ENCODE assay signal across 8 cellular contexts in the genomic region with DNA sequence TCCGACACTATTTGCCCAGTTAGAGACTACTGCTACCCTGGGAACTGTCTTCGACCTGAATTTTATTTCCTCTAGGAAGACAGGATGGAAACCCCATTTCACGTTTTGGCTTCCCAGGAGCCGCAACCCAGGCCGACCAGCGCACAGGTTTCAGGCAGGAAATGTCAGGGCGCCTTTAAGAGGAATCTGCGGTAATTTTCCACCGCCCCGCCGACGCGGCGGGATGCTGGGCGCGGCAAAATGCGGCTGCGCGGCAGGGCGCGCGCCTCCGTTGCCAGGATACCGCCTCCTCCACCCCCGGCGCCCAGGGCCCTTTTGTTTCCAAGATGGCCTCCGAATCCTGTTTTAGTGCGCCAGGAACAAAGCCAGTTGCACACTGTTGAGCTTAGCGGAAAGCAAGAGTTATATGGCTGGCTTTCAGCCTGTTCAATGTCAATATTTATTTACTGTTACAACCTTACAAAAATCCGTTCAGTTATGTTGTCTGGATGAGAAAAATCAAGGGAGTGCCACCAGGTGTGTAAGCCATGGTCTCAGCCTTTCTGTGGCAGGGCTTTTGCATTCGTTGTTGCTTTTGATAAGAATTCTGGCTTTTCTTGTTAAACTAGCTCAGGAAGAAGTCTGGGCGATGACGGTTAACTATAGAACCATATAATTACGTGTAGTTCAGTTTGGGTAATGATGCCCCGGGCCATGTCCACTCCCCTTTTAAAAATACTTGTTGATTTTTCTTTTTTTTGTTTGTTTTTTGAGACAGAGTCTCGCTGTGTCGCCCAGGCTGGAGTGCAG.
A peak's percentile ranks its signal among the peaks of the same experiment; 100 is the strongest.
DNase-seq lines count a peak whose midpoint lies in the region; ATAC-seq, FAIRE-seq and TF ChIP-seq lines count a peak whose summit lies in the region.

No MANE protein-coding gene starts in this region.

- FAIRE-seq in HepG2 (lab: Jason Lieb, UNC) = peak; percentile 36

- no peak for TF ChIP-seq RAD21 in HepG2 (CRISPR knock-in tag; IDR thresholded peaks at IDR 0.05)

- no peaks in the 10 kb centered on the region for H3K36me3 ChIP-seq in HepG2 (replicated peaks in 1 of 2; ENCODE audit: control insufficient read depth in 1 of 2, insufficient read depth in 2 of 2, low read length in 2 of 2)

- WGBS in HepG2 (ENCODE audit: low lambda C conversion rate) = 18% methylated on average over 21 of the region's 37 CpGs

- H3K4me3 Mint-ChIP-seq in activated CD4-positive, alpha-beta T cell treated with anti-CD3 and anti-CD28 coated beads, Interleukin-2, amount 10 ng/mL, durations not matched to agents 7 days and 5 days = peak overlapping the region; percentile 80

- peak; percentile 85 to 98 for DNase-seq in NCI-H526 (lab: John Stamatoyannopoulos, UW)
- peak; percentile 89 for DNase-seq in activated CD4-positive, alpha-beta T cell treated with anti-CD3 and anti-CD28 coated beads, Interleukin-2, amount 10 ng/mL, durations not matched to agents 7 days and 5 days
- peak; percentile 86 for DNase-seq in dedifferentiated amniotic fluid mesenchymal stem cell (ENCODE audit: extremely low spot score)
- DNase-seq in HepG2 (ENCODE audit: low spot score) = peak; percentile 84
- DNase-seq in stimulated activated CD4-positive, alpha-beta T cell treated with anti-CD3 and anti-CD28 coated beads, Interleukin-2, amount 100 ng/mL, for 48 hours = peak; percentile 80

- H3K9me3 Mint-ChIP-seq in activated CD4-positive, alpha-beta T cell treated with anti-CD3 and anti-CD28 coated beads, Interleukin-2, amount 10 ng/mL, durations not matched to agents 7 days and 5 days = no peaks in the 10 kb centered on the region

- peak overlapping the region; percentile 85 for H3K27ac Mint-ChIP-seq in activated CD4-positive, alpha-beta T cell treated with anti-CD3 and anti-CD28 coated beads, Interleukin-2, amount 10 ng/mL, durations not matched to agents 7 days and 5 days

- H2AFZ ChIP-seq in HepG2 (ENCODE audit: low read length) = peak overlapping the region; percentile 96

- peaks cover 1% of the 10 kb centered on the region for H3K36me3 Mint-ChIP-seq in activated CD4-positive, alpha-beta T cell treated with anti-CD3 and anti-CD28 coated beads, Interleukin-2, amount 10 ng/mL, durations not matched to agents 7 days and 5 days (ENCODE audit: low read depth)

- no peaks in the 10 kb centered on the region for H3K79me2 ChIP-seq in HepG2 (ENCODE audit: insufficient read depth, low read length)

- peaks cover 62% of the 10 kb centered on the region for H3K4me1 ChIP-seq in HepG2 (ENCODE audit: insufficient read depth, low read length)

- H3K27me3 ChIP-seq in HepG2 (ENCODE audit: control insufficient read depth in 1 of 2, insufficient read depth in 2 of 2, low read length in 2 of 2) = no peaks in the 10 kb centered on the region

- H4K20me1 ChIP-seq in HepG2 (ENCODE audit: insufficient read depth, low read length) = no peaks in the 10 kb centered on the region

- H3K27ac ChIP-seq in C4-2B (peak overlapping the region; percentile 89), HepG2 (ENCODE audit: extremely low read length, insufficient read depth, low read length) (peak overlapping the region; percentile 95)

- H3K4me3 ChIP-seq in HepG2 (replicated peaks in 1 of 3; ENCODE audit: insufficient read depth in 1 of 3, low read depth in 2 of 3, low read length in 3 of 3) = peak overlapping the region; percentile 41 to 67 (median 65)

- peak overlapping the region; percentile 87 for H3K9ac ChIP-seq in HepG2 (ENCODE audit: insufficient read depth, low read depth, low read length)

- TF ChIP-seq CTCF in C4-2B (conservative IDR thresholded peaks at IDR 0.05) (no peak), HepG2 (CRISPR knock-in tag; IDR thresholded peaks at IDR 0.05) (no peak)

- intact Hi-C loops in HepG2 (cut with micrococcal nuclease; ENCODE audit: unreplicated experiment) = no loop called here

- in situ Hi-C loops in HepG2 (cut with HindIII; ENCODE audit: extremely low pct_ligation_motif_present, low pct_unique_long_range_greater_than_20kb) = no loop called here

- no peaks in the 10 kb centered on the region for H3K9me3 ChIP-seq in HepG2 (ENCODE audit: low read length)

- H3K4me1 Mint-ChIP-seq in activated CD4-positive, alpha-beta T cell treated with anti-CD3 and anti-CD28 coated beads, Interleukin-2, amount 10 ng/mL, durations not matched to agents 7 days and 5 days = peaks cover 67% of the 10 kb centered on the region

- ATAC-seq in GM19372 (IDR thresholded peaks at IDR 0.05; ENCODE audit: low read depth, unreplicated experiment) (peak; percentile 89), HG03520 (IDR thresholded peaks at IDR 0.05; ENCODE audit: unreplicated experiment) (peak; percentile 81), HepG2 (peak; percentile 92)

- no peaks in the 10 kb centered on the region for H3K27me3 Mint-ChIP-seq in activated CD4-positive, alpha-beta T cell treated with anti-CD3 and anti-CD28 coated beads, Interleukin-2, amount 10 ng/mL, durations not matched to agents 7 days and 5 days

- POLR2A ChIA-PET in activated CD4-positive, alpha-beta T cell treated with anti-CD3 and anti-CD28 coated beads, Interleukin-2, amount 10 ng/mL, durations not matched to agents 7 days and 5 days (lab: Charles Lee) = interaction anchor here (0.6 to 1.2 kb wide), 4 partner anchors 9 to 80 kb away, joined by 3 to 7 read pairs (median 4); a partner anchor contains a TSS
- POLR2A ChIA-PET in HepG2 (lab: Yijun Ruan, JAX) = interaction anchor here (0.7 to 7.8 kb wide), 15 partner anchors 9 to 88 kb away, joined by 3 to 75 read pairs (median 5); a partner anchor contains a TSS

- CTCF ChIA-PET in activated CD4-positive, alpha-beta T cell treated with anti-CD3 and anti-CD28 coated beads, Interleukin-2, amount 10 ng/mL, durations not matched to agents 7 days and 5 days (lab: Charles Lee) = interaction anchor here (1.1 to 7.9 kb wide), 6 partner anchors 9 to 90 kb away, joined by 3 to 91 read pairs (median 5); no protein-coding TSS in a partner anchor
- CTCF ChIA-PET in HepG2 (lab: Yijun Ruan, JAX; ENCODE audit: low intra/inter-chr PET ratio, low total read pairs) = no interaction called here

- peak in 1 of 2 experiments; percentile 73; a peak in 1 of 4 replicates for TF ChIP-seq EP300 in HepG2 (IDR thresholded peaks at IDR 0.05; ENCODE audit: low read depth in 2 of 2, low read length in 2 of 2)
- no peak for TF ChIP-seq EP300 in HepG2 (CRISPR knock-in tag; IDR thresholded peaks at IDR 0.05; ENCODE audit: borderline replicate concordance)

- peak overlapping the region; percentile 91 for H3K4me2 ChIP-seq in HepG2 (ENCODE audit: low read depth, low read length)

- TF ChIP-seq POLR2A in HepG2 (IDR thresholded peaks at IDR 0.05; ENCODE audit: insufficient read depth in 1 of 2, low read depth in 2 of 2, low read length in 2 of 2) = peak; percentile 68 to 93

- BruUV-seq in HepG2 (replicated peaks; lab: Mats Ljungman, UMichigan) = TSS peak; percentile 99

TF ChIP-seq in HepG2, 621 proteins besides CTCF, POLR2A, EP300 and RAD21 (continues in another document):
- peak; percentile 57; the same call in 1 of the 2 replicates for TF ChIP-seq HDAC1 (CRISPR knock-in tag; IDR thresholded peaks at IDR 0.05)
- TF ChIP-seq RBFOX2 (IDR thresholded peaks at IDR 0.05; ENCODE audit: low read depth, low read length) = peak; percentile 94
- no peak for TF ChIP-seq HNF4G (IDR thresholded peaks at IDR 0.05; ENCODE audit: borderline replicate concordance, low read depth, low read length)
- TF ChIP-seq HNF4G (CRISPR knock-in tag; IDR thresholded peaks at IDR 0.05; ENCODE audit: borderline replicate concordance, low read depth) = peak; percentile 44; the same call in 1 of the 2 replicates
- TF ChIP-seq, protein P1, sequence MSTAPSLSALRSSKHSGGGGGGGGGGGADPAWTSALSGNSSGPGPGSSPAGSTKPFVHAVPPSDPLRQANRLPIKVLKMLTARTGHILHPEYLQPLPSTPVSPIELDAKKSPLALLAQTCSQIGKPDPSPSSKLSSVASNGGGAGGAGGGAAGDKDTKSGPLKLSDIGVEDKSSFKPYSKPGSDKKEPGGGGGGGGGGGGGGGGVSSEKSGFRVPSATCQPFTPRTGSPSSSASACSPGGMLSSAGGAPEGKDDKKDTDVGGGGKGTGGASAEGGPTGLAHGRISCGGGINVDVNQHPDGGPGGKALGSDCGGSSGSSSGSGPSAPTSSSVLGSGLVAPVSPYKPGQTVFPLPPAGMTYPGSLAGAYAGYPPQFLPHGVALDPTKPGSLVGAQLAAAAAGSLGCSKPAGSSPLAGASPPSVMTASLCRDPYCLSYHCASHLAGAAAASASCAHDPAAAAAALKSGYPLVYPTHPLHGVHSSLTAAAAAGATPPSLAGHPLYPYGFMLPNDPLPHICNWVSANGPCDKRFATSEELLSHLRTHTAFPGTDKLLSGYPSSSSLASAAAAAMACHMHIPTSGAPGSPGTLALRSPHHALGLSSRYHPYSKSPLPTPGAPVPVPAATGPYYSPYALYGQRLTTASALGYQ (CRISPR knock-in tag; IDR thresholded peaks at IDR 0.05) = 0 out of 2 replicates have a peak, but pooled peaks have one; percentile 37
- no peak for TF ChIP-seq ZNF460 (CRISPR knock-in tag; IDR thresholded peaks at IDR 0.05; ENCODE audit: borderline replicate concordance)
- peak; percentile 95 for TF ChIP-seq YY1 (IDR thresholded peaks at IDR 0.05; ENCODE audit: insufficient read depth, insufficient replicate concordance, low read depth, low read length)
- peak; percentile 49; the same call in 1 of the 2 replicates for TF ChIP-seq KMT2A (CRISPR knock-in tag; IDR thresholded peaks at IDR 0.05)
- no peak for TF ChIP-seq PTBP1 (IDR thresholded peaks at IDR 0.05; ENCODE audit: low read depth, low read length, poor library complexity, severe bottlenecking)
- peak; percentile 56; the same call in 1 of the 2 replicates for TF ChIP-seq ZNF614 (CRISPR knock-in tag; IDR thresholded peaks at IDR 0.05; ENCODE audit: borderline replicate concordance)
- no peak for TF ChIP-seq AHR (CRISPR knock-in tag; IDR thresholded peaks at IDR 0.05)
- TF ChIP-seq, protein P2, sequence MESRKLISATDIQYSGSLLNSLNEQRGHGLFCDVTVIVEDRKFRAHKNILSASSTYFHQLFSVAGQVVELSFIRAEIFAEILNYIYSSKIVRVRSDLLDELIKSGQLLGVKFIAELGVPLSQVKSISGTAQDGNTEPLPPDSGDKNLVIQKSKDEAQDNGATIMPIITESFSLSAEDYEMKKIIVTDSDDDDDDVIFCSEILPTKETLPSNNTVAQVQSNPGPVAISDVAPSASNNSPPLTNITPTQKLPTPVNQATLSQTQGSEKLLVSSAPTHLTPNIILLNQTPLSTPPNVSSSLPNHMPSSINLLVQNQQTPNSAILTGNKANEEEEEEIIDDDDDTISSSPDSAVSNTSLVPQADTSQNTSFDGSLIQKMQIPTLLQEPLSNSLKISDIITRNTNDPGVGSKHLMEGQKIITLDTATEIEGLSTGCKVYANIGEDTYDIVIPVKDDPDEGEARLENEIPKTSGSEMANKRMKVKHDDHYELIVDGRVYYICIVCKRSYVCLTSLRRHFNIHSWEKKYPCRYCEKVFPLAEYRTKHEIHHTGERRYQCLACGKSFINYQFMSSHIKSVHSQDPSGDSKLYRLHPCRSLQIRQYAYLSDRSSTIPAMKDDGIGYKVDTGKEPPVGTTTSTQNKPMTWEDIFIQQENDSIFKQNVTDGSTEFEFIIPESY (CRISPR knock-in tag; IDR thresholded peaks at IDR 0.05) = peak; percentile 48; the same call in 1 of the 2 replicates
- no peak for TF ChIP-seq ASH2L (IDR thresholded peaks at IDR 0.05; ENCODE audit: insufficient read length, low read depth, low read length)
- no peak for TF ChIP-seq ARNTL (CRISPR knock-in tag; IDR thresholded peaks at IDR 0.05)

Comparison
In these comparisons a context has a peak if more than half of its experiments do, and no peak if none do; other contexts are left out.
1. Peak in every context shown above with its lines: DNase-seq, ATAC-seq, H3K4me3 ChIP-seq and H3K27ac ChIP-seq.